In genomic region chr11:122724520-122724919, GRCh38 we compare ENCODE assay signal across 15 cellular contexts.
DNase-seq lines count a peak whose midpoint lies in the region; ATAC-seq and TF ChIP-seq lines count a peak whose summit lies in the region.
"Had no signal": no experiment of that assay in that cellular context is flagged by ENCODE, and none has a peak within 500 bp of the region (broad histone marks: within the 10 kb centered on the region; RNA-seq: fewer than 3 reads in every experiment).

No MANE protein-coding gene starts in this region.

- TF ChIP-seq CTCF in spleen (IDR thresholded peaks at IDR 0.05 in 8 of 11, conservative IDR thresholded peaks at IDR 0.05 in 3 of 11) = no peak

- peak overlapping the region in 5 of 8 donors; percentile 23 to 89 (median 55) for H3K27ac ChIP-seq in spleen
- H3K27ac ChIP-seq: 22Rv1, ascending aorta had no signal

- no peak overlapping the region for H3K4me3 ChIP-seq in spleen
- H3K4me3 ChIP-seq: ascending aorta, GM12878 had no signal

- intact Hi-C loops in spleen (cut with DNase I; ENCODE audit: low total_unique reads) = no loop called here
- intact Hi-C loops in posterior cingulate gyrus (cut with DNase I) = no loop called here

- 60 to 70% (median 63%) methylated on average over 6 of the region's 6 CpGs for WGBS in spleen, 5 donors

- no peak overlapping the region for H3K27ac Mint-ChIP-seq in T-helper 2 cell treated with Interferon-gamma antibody and Interleukin-4, amounts not matched to agents 5 μg/mL and 100 μg/mL, for 36 hours
- H3K27ac Mint-ChIP-seq in T-helper 17 cell = peak overlapping the region; percentile 84
- H3K27ac Mint-ChIP-seq: activated B cell treated with CpG ODN at 0.5 μM for 24 hours had no signal

- H3K27me3 ChIP-seq in spleen (replicated peaks in 1 of 7) = no peaks in the 10 kb centered on the region
- H3K27me3 ChIP-seq: ascending aorta had no signal

- no peak for TF ChIP-seq POLR2A in spleen (IDR thresholded peaks at IDR 0.05)

- H3K36me3 Mint-ChIP-seq in T-helper 2 cell treated with Interferon-gamma antibody and Interleukin-4, amounts not matched to agents 5 μg/mL and 100 μg/mL, for 36 hours (ENCODE audit: low read depth) = peaks cover 6% of the 10 kb centered on the region
- H3K36me3 Mint-ChIP-seq in T-helper 17 cell (ENCODE audit: low read depth) = peaks cover 4% of the 10 kb centered on the region

- H3K4me1 ChIP-seq in spleen = peaks cover 31 to 100% (median 84%) of the 10 kb centered on the region in 6 donors
- H3K4me1 ChIP-seq: ascending aorta had no signal

- no peaks in the 10 kb centered on the region for H3K9me3 ChIP-seq in T-helper 17 cell (ENCODE audit: control insufficient read depth, low read length, poor library complexity, severe bottlenecking)
- H3K9me3 ChIP-seq in spleen = no peaks in the 10 kb centered on the region
- H3K9me3 ChIP-seq: ascending aorta had no signal

- peak overlapping the region; percentile 29 for H3K4me3 Mint-ChIP-seq in T-helper 2 cell treated with Interferon-gamma antibody and Interleukin-4, amounts not matched to agents 5 μg/mL and 100 μg/mL, for 36 hours
- no peak overlapping the region for H3K4me3 Mint-ChIP-seq in T-helper 17 cell
- H3K4me3 Mint-ChIP-seq: activated B cell treated with CpG ODN at 0.5 μM for 24 hours had no signal

- no peaks in the 10 kb centered on the region for H3K36me3 ChIP-seq in spleen
- H3K36me3 ChIP-seq: ascending aorta had no signal

- peaks cover 64% of the 10 kb centered on the region for H3K4me1 Mint-ChIP-seq in T-helper 2 cell treated with Interferon-gamma antibody and Interleukin-4, amounts not matched to agents 5 μg/mL and 100 μg/mL, for 36 hours (ENCODE audit: low read depth)
- H3K4me1 Mint-ChIP-seq in T-helper 17 cell = peaks cover 51% of the 10 kb centered on the region

- ATAC-seq in T-helper 17 cell (no peak), GM19455 (IDR thresholded peaks at IDR 0.05; ENCODE audit: unreplicated experiment) (no peak)
- ATAC-seq: GM12878, SK-N-SH treated with all-trans-retinoic acid at 6 μM for 48 hours had no signal

- H3K27me3 Mint-ChIP-seq in T-helper 2 cell treated with Interferon-gamma antibody and Interleukin-4, amounts not matched to agents 5 μg/mL and 100 μg/mL, for 36 hours (ENCODE audit: low read depth) = peaks cover 10% of the 10 kb centered on the region
- no peaks in the 10 kb centered on the region for H3K27me3 Mint-ChIP-seq in T-helper 17 cell

- H3K9me3 Mint-ChIP-seq in T-helper 2 cell treated with Interferon-gamma antibody and Interleukin-4, amounts not matched to agents 5 μg/mL and 100 μg/mL, for 36 hours = no peaks in the 10 kb centered on the region
- H3K9me3 Mint-ChIP-seq: activated B cell treated with CpG ODN at 0.5 μM for 24 hours had no signal

- DNase-seq in T-helper 2 cell treated with Interferon-gamma antibody and Interleukin-4, amounts not matched to agents 5 μg/mL and 100 μg/mL, for 36 hours (ENCODE audit: low spot score) = no peak
- DNase-seq in T-helper 2 cell = no peak
- DNase-seq in T-helper 17 cell = no peak
- DNase-seq in hepatic stellate cell (ENCODE audit: low spot score) = peak; percentile 37
- no peak for DNase-seq in spleen
- no peak for DNase-seq in posterior cingulate gyrus
- no peak for DNase-seq in retina
- DNase-seq: activated B cell treated with CpG ODN at 0.5 μM for 24 hours, Karpas-422, NCI-H1930 had no signal
